Comparison of ENCODE assay signal across 24 cellular contexts in the genomic region with DNA sequence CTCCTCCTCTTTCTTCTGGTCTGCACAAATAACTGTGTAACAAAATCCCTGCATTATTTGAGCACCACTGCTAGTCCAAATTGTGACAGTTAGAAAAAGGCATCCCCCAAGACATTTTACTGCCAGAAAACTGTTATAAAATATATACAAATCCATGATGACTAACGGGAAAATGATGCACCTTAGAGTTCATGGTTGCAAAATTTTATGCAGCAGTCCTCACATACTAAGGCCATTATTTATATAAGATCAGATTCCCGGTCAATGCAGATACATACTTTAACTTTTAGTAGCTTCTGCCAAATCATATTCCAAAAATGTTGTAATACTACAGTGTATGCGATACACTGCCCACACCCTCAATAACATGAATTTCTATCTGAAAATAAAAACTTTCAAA.
DNase-seq lines count a peak whose midpoint lies in the region; ATAC-seq, FAIRE-seq and TF ChIP-seq lines count a peak whose summit lies in the region.
"Had no signal": no experiment of that assay in that cellular context is flagged by ENCODE, and none has a peak within 500 bp of the region (broad histone marks: within the 10 kb centered on the region; RNA-seq: fewer than 3 reads in every experiment).

No MANE protein-coding gene starts in this region.

- no peak overlapping the region for H2BK15ac ChIP-seq in mesenchymal stem cell (ENCODE audit: low read depth, poor library complexity, severe bottlenecking)

- H3K4me3 ChIP-seq in mammary epithelial cell (replicated peaks in 1 of 3; ENCODE audit: insufficient read depth in 1 of 3, low read depth in 2 of 3, low read length in 3 of 3), result no peak overlapping the region
- H3K4me3 ChIP-seq in mesenchymal stem cell (ENCODE audit: insufficient read depth in 1 of 2, low read depth in 1 of 2, low read length in 2 of 2), result no peak overlapping the region
- H3K4me3 ChIP-seq: MG63, SK-N-MC, stomach had no signal

- no peak overlapping the region for H3K23ac ChIP-seq in mesenchymal stem cell (ENCODE audit: low read length in 2 of 2)

- peak; percentile 60 for DNase-seq in AG08396 (ENCODE audit: low spot score)
- DNase-seq in HTR-8/SVneo (ENCODE audit: insufficient read length, low spot score), result peak; percentile 53
- peak; percentile 24 for DNase-seq in mammary epithelial cell
- peak; percentile 82 for DNase-seq in mesenchymal stem cell
- no peak for DNase-seq in activated CD8-positive, alpha-beta memory T cell treated with anti-CD3 and anti-CD28 coated beads for 24 hours
- DNase-seq in stimulated activated CD4-positive, alpha-beta T cell treated with anti-CD3 and anti-CD28 coated beads, Interleukin-2, amount 100 ng/mL, for 48 hours, result no peak
- no peak for DNase-seq in activated naive CD8-positive, alpha-beta T cell treated with anti-CD3 and anti-CD28 coated beads for 36 hours
- DNase-seq in stimulated activated naive CD8-positive, alpha-beta T cell treated with anti-CD3 and anti-CD28 coated beads, Interleukin-15, Interleukin-2, amounts not matched to agents 100 U/mL and 50 U/mL, for 24 hours, result no peak
- DNase-seq: activated T-cell treated with anti-CD3 and anti-CD28 coated beads, Interleukin-2, amount 50 U/mL, for 1 hour; GF-D8; glutamatergic neuron; MG63; NCI-H1930; NCI-H524; stimulated activated CD4-positive, alpha-beta T cell treated with anti-CD3 and anti-CD28 coated beads, Interleukin-15, amount 100 ng/mL, for 24 hours; stomach had no signal

- no peak overlapping the region for H3K18ac ChIP-seq in mesenchymal stem cell (ENCODE audit: low read depth in 1 of 2, low read length in 2 of 2)

- H3K4ac ChIP-seq in mesenchymal stem cell (ENCODE audit: low read depth in 1 of 2, low read length in 2 of 2), result no peak overlapping the region

- BruUV-seq in mammary epithelial cell (replicated peaks; lab: Mats Ljungman, UMichigan), result no TSS peak

- 4% methylated on average over 3 of the region's 3 CpGs for WGBS in mammary epithelial cell (ENCODE audit: low coverage, missing lambda C conversion rate)
- WGBS in mesenchymal stem cell, result 0% methylated on average over 2 of the region's 3 CpGs

- dilution Hi-C loops in mammary epithelial cell (cut with HindIII; ENCODE audit: low sequenced_read_pairs), result loop anchor here (5.0 kb wide), 1 partner anchor 79 kb away; no protein-coding TSS in a partner anchor

- no peak for ATAC-seq in stimulated activated naive CD8-positive, alpha-beta T cell treated with anti-CD3 and anti-CD28 coated beads, Interleukin-15, Interleukin-2, amounts not matched to agents 100 U/mL and 50 U/mL, for 24 hours
- ATAC-seq: natural killer cell treated with Interleukin-12 subunit alpha and Interleukin-12 subunit beta and Interleukin-15 and Interleukin-18, amount 100 ng/mL, for 72 hours had no signal

- H4K20me1 ChIP-seq in mammary epithelial cell (ENCODE audit: insufficient read depth, low read length), result no peaks in the 10 kb centered on the region

- peaks cover 9% of the 10 kb centered on the region for H3K9me3 ChIP-seq in mammary epithelial cell (replicated peaks; ENCODE audit: insufficient read depth, low read length)
- H3K9me3 ChIP-seq in mesenchymal stem cell (ENCODE audit: control insufficient read depth, low read length), result no peaks in the 10 kb centered on the region
- H3K9me3 ChIP-seq: stomach had no signal

- no peak overlapping the region for H3K4me3 Mint-ChIP-seq in activated naive CD8-positive, alpha-beta T cell treated with anti-CD3 and anti-CD28 coated beads for 36 hours
- H3K4me3 Mint-ChIP-seq: activated naive CD4-positive, alpha-beta T cell treated with anti-CD3 and anti-CD28 coated beads, Interleukin-2, amount 50 U/mL, for 24 hours; B cell; natural killer cell treated with Interleukin-12 subunit alpha and Interleukin-12 subunit beta and Interleukin-15 and Interleukin-18, amount 100 ng/mL, for 72 hours had no signal

- H3K36me3 Mint-ChIP-seq in activated naive CD8-positive, alpha-beta T cell treated with anti-CD3 and anti-CD28 coated beads for 36 hours, result no peaks in the 10 kb centered on the region
- H3K36me3 Mint-ChIP-seq: activated naive CD4-positive, alpha-beta T cell treated with anti-CD3 and anti-CD28 coated beads, Interleukin-2, amount 50 U/mL, for 24 hours; natural killer cell treated with Interleukin-12 subunit alpha and Interleukin-12 subunit beta and Interleukin-15 and Interleukin-18, amount 100 ng/mL, for 72 hours had no signal

- no peaks in the 10 kb centered on the region for H3K9me3 Mint-ChIP-seq in activated naive CD8-positive, alpha-beta T cell treated with anti-CD3 and anti-CD28 coated beads for 36 hours
- H3K9me3 Mint-ChIP-seq: activated naive CD4-positive, alpha-beta T cell treated with anti-CD3 and anti-CD28 coated beads, Interleukin-2, amount 50 U/mL, for 24 hours; natural killer cell treated with Interleukin-12 subunit alpha and Interleukin-12 subunit beta and Interleukin-15 and Interleukin-18, amount 100 ng/mL, for 72 hours had no signal

- intact Hi-C loops in mammary epithelial cell (cut with micrococcal nuclease), result no loop called here

- H4K8ac ChIP-seq in mesenchymal stem cell (ENCODE audit: low read length), result no peak overlapping the region

- no peak overlapping the region for H4K91ac ChIP-seq in mesenchymal stem cell (ENCODE audit: low read length)

- no peaks in the 10 kb centered on the region for H3K79me2 ChIP-seq in mammary epithelial cell (ENCODE audit: insufficient read depth, low read length)

- no peak for TF ChIP-seq CTCF in mammary epithelial cell (conservative IDR thresholded peaks at IDR 0.05 in 1 of 2, IDR thresholded peaks at IDR 0.05 in 1 of 2; ENCODE audit: extremely low read depth in 1 of 2, insufficient read depth in 1 of 2, low read depth in 1 of 2, low read length in 2 of 2)

- no peak overlapping the region for H3K9ac ChIP-seq in mammary epithelial cell (ENCODE audit: insufficient read depth, low read length)
- H3K9ac ChIP-seq in mesenchymal stem cell (ENCODE audit: low read length), result no peak overlapping the region

- H3K4me2 ChIP-seq in mammary epithelial cell (ENCODE audit: insufficient read depth, low read depth, low read length), result no peak overlapping the region
- no peak overlapping the region for H3K4me2 ChIP-seq in mesenchymal stem cell (ENCODE audit: low read length, poor library complexity, severe bottlenecking)

- no peaks in the 10 kb centered on the region for H3K79me1 ChIP-seq in mesenchymal stem cell (replicated peaks; ENCODE audit: low read length, poor library complexity, severe bottlenecking)

- no peaks in the 10 kb centered on the region for H3K4me1 Mint-ChIP-seq in activated naive CD8-positive, alpha-beta T cell treated with anti-CD3 and anti-CD28 coated beads for 36 hours
- H3K4me1 Mint-ChIP-seq: activated naive CD4-positive, alpha-beta T cell treated with anti-CD3 and anti-CD28 coated beads, Interleukin-2, amount 50 U/mL, for 24 hours; B cell had no signal

- in situ Hi-C loops in mammary epithelial cell (cut with MboI; ENCODE audit: low sequenced_read_pairs in 2 of 2), result no loop called here

- H2BK12ac ChIP-seq in mesenchymal stem cell (ENCODE audit: low read length in 2 of 2), result no peak overlapping the region

- H2BK5ac ChIP-seq in mesenchymal stem cell (ENCODE audit: low read depth, low read length, poor library complexity, severe bottlenecking), result no peak overlapping the region

- no peaks in the 10 kb centered on the region for H3K36me3 ChIP-seq in mammary epithelial cell (ENCODE audit: insufficient read depth, low read length)
- H3K36me3 ChIP-seq in mesenchymal stem cell (ENCODE audit: control insufficient read depth in 1 of 2, insufficient read depth in 2 of 2, low read depth in 1 of 2, low read length in 2 of 2), result no peaks in the 10 kb centered on the region
- H3K36me3 ChIP-seq: stomach had no signal

- peaks cover 6% of the 10 kb centered on the region for H3K27me3 Mint-ChIP-seq in activated naive CD8-positive, alpha-beta T cell treated with anti-CD3 and anti-CD28 coated beads for 36 hours
- H3K27me3 Mint-ChIP-seq: activated naive CD4-positive, alpha-beta T cell treated with anti-CD3 and anti-CD28 coated beads, Interleukin-2, amount 50 U/mL, for 24 hours had no signal

- no peak overlapping the region for H3K14ac ChIP-seq in mesenchymal stem cell (ENCODE audit: low read length in 2 of 2)

- H2BK120ac ChIP-seq in mesenchymal stem cell (ENCODE audit: low read depth, low read length), result no peak overlapping the region

- H3K27me3 ChIP-seq in mammary epithelial cell (ENCODE audit: insufficient read depth, low read length) (no peaks in the 10 kb centered on the region), mesenchymal stem cell (ENCODE audit: control insufficient read depth in 1 of 2, insufficient read depth in 1 of 2, low read length in 2 of 2) (peaks cover 3% of the 10 kb centered on the region in 2 experiments)
- H3K27me3 ChIP-seq: MG63, stomach had no signal

- FAIRE-seq in HTR-8/SVneo (lab: Jason Lieb, UNC), result peak; percentile 16
- FAIRE-seq: D721Med, endometrium, H54, urothelium cell line had no signal

- H3K27ac ChIP-seq in mammary epithelial cell (ENCODE audit: insufficient read depth, low read depth, low read length), result no peak overlapping the region
- no peak overlapping the region for H3K27ac ChIP-seq in mesenchymal stem cell (ENCODE audit: low read length, poor library complexity, severe bottlenecking)
- H3K27ac ChIP-seq: SK-N-MC, stomach had no signal

- CTCF ChIA-PET in mammary epithelial cell (lab: Charles Lee; ENCODE audit: low non-redundant PET), result no interaction called here

- no peak overlapping the region for H3K27ac Mint-ChIP-seq in activated naive CD8-positive, alpha-beta T cell treated with anti-CD3 and anti-CD28 coated beads for 36 hours
- H3K27ac Mint-ChIP-seq: activated naive CD4-positive, alpha-beta T cell treated with anti-CD3 and anti-CD28 coated beads, Interleukin-2, amount 50 U/mL, for 24 hours; B cell; natural killer cell treated with Interleukin-12 subunit alpha and Interleukin-12 subunit beta and Interleukin-15 and Interleukin-18, amount 100 ng/mL, for 72 hours had no signal

- no peak overlapping the region for H2AFZ ChIP-seq in mammary epithelial cell (ENCODE audit: low read depth, low read length)
- no peak overlapping the region for H2AFZ ChIP-seq in mesenchymal stem cell (ENCODE audit: low read depth, low read length)

- no peaks in the 10 kb centered on the region for H3K4me1 ChIP-seq in mammary epithelial cell (ENCODE audit: insufficient read depth, low read length)
- H3K4me1 ChIP-seq in mesenchymal stem cell (ENCODE audit: control insufficient read depth, insufficient read depth, low read depth, low read length), result no peaks in the 10 kb centered on the region

- no peak overlapping the region for H2AK5ac ChIP-seq in mesenchymal stem cell (ENCODE audit: low read length, severe bottlenecking)

Comparison
In these comparisons a context has a peak if more than half of its experiments do, and no peak if none do; other contexts are left out.
1. DNase-seq: peak in AG08396 (single experiment), HTR-8/SVneo (single experiment), mammary epithelial cell (single experiment) and mesenchymal stem cell (single experiment); none in activated CD8-positive, alpha-beta memory T cell treated with anti-CD3 and anti-CD28 coated beads for 24 hours (single experiment), stimulated activated CD4-positive, alpha-beta T cell treated with anti-CD3 and anti-CD28 coated beads, Interleukin-2, amount 100 ng/mL, for 48 hours (0 of 2), activated naive CD8-positive, alpha-beta T cell treated with anti-CD3 and anti-CD28 coated beads for 36 hours (single experiment) and stimulated activated naive CD8-positive, alpha-beta T cell treated with anti-CD3 and anti-CD28 coated beads, Interleukin-15, Interleukin-2, amounts not matched to agents 100 U/mL and 50 U/mL, for 24 hours (single experiment).